8 cellular contexts compared by ENCODE assay signal in the genomic region with DNA sequence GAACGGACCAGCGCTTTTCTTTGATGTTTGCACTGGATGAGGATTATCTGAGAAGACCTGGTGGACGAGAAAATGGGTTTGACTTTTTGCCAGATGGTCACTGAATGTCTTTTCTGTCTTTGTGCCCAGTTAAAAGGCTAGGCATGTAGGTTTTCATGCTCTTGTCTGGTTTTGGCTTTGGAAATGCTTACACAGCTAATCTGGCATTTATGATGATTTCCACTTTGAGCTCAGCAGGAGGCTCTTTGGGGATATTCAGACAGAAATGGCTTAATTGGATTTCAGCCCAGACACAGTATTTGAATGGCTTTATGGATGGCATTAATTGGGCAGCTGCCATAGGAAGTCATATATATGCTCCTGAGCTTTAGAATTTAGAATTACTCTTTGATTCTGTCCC. TPM values are rescaled to one million over a fixed set of nuclear protein-coding genes. Genes with fewer than 3 reads are reported as not detected.
DNase-seq lines count a peak whose midpoint lies in the region; ATAC-seq, FAIRE-seq and TF ChIP-seq lines count a peak whose summit lies in the region.

No MANE protein-coding gene starts in this region.

- H3K27me3 Mint-ChIP-seq in activated CD4-positive, alpha-beta T cell treated with anti-CD3 and anti-CD28 coated beads for 36 hours: no peaks in the 10 kb centered on the region
- no peaks in the 10 kb centered on the region for H3K27me3 Mint-ChIP-seq in activated naive CD8-positive, alpha-beta T cell

- no peak for DNase-seq in activated CD4-positive, alpha-beta T cell treated with anti-CD3 and anti-CD28 coated beads for 36 hours
- no peak for DNase-seq in activated CD4-positive, alpha-beta T cell treated with anti-CD3 and anti-CD28 coated beads, Interleukin-2, amount 50 U/mL, for 48 hours
- peak; percentile 89 to 98 for DNase-seq in NCI-H2081 (lab: John Stamatoyannopoulos, UW)
- DNase-seq in pancreas: no peak
- DNase-seq in activated CD8-positive, alpha-beta memory T cell treated with anti-CD3 and anti-CD28 coated beads, Interleukin-2, amount 50 U/mL, for 4 hours: no peak
- no peak for DNase-seq in activated gamma-delta T cell treated with Interleukin-2 at 50 U/mL for 16 hours

- POLR2A ChIA-PET in activated CD4-positive, alpha-beta T cell treated with anti-CD3 and anti-CD28 coated beads for 36 hours (lab: Charles Lee): interaction anchor here (0.9 to 2.2 kb wide), 7 partner anchors 27 to 131 kb away, joined by 3 to 31 read pairs (median 5); no protein-coding TSS in a partner anchor

- TF ChIP-seq CTCF in pancreas (IDR thresholded peaks at IDR 0.05): no peak

- peaks cover 0 to 11% (median 0%) of the 10 kb centered on the region in 3 donors for H3K4me1 ChIP-seq in pancreas

- ATAC-seq in activated CD4-positive, alpha-beta T cell treated with anti-CD3 and anti-CD28 coated beads for 36 hours: no peak
- ATAC-seq in pancreas (peak in 3 of 4 donors; percentile 37 to 63 (median 50)), GM21737 (IDR thresholded peaks at IDR 0.05; ENCODE audit: unreplicated experiment) (no peak)

- H3K4me3 ChIP-seq in pancreas: no peak overlapping the region

- WGBS in pancreas, 2 donors: 40 to 41% methylated on average over 3 of the region's 3 CpGs

- no peaks in the 10 kb centered on the region for H3K9me3 ChIP-seq in pancreas

- peaks cover 66% of the 10 kb centered on the region for H3K36me3 Mint-ChIP-seq in activated CD4-positive, alpha-beta T cell treated with anti-CD3 and anti-CD28 coated beads for 36 hours (ENCODE audit: low read depth)
- H3K36me3 Mint-ChIP-seq in activated naive CD8-positive, alpha-beta T cell: peaks cover 28% of the 10 kb centered on the region

- H3K27ac Mint-ChIP-seq in activated CD4-positive, alpha-beta T cell treated with anti-CD3 and anti-CD28 coated beads for 36 hours: peak overlapping the region; percentile 97
- peak overlapping the region; percentile 98 for H3K27ac Mint-ChIP-seq in activated naive CD8-positive, alpha-beta T cell

- H3K9me3 Mint-ChIP-seq in activated CD4-positive, alpha-beta T cell treated with anti-CD3 and anti-CD28 coated beads for 36 hours (ENCODE audit: low read depth): no peaks in the 10 kb centered on the region
- H3K9me3 Mint-ChIP-seq in activated naive CD8-positive, alpha-beta T cell (ENCODE audit: low read depth): no peaks in the 10 kb centered on the region

- peak overlapping the region; percentile 17 for H3K4me3 Mint-ChIP-seq in activated CD4-positive, alpha-beta T cell treated with anti-CD3 and anti-CD28 coated beads for 36 hours
- peak overlapping the region; percentile 72 for H3K4me3 Mint-ChIP-seq in activated naive CD8-positive, alpha-beta T cell

- intact Hi-C loops in activated CD4-positive, alpha-beta T cell treated with anti-CD3 and anti-CD28 coated beads for 36 hours (cut with DNase I, micrococcal nuclease): no loop called here
- intact Hi-C loops in pancreas (cut with DNase I): no loop called here

- CTCF ChIA-PET in activated CD4-positive, alpha-beta T cell treated with anti-CD3 and anti-CD28 coated beads for 36 hours (lab: Charles Lee): interaction anchor here (0.5 to 1.9 kb wide), 8 partner anchors 12 to 228 kb away, joined by 3 to 8 read pairs (median 4); no protein-coding TSS in a partner anchor

- no peaks in the 10 kb centered on the region for H3K27me3 ChIP-seq in pancreas

- peaks cover 95% of the 10 kb centered on the region for H3K4me1 Mint-ChIP-seq in activated CD4-positive, alpha-beta T cell treated with anti-CD3 and anti-CD28 coated beads for 36 hours
- H3K4me1 Mint-ChIP-seq in activated naive CD8-positive, alpha-beta T cell (ENCODE audit: low read depth): peaks cover 93% of the 10 kb centered on the region

- H3K27ac ChIP-seq in pancreas: no peak overlapping the region

- no peaks in the 10 kb centered on the region for H3K36me3 ChIP-seq in pancreas

- FAIRE-seq in pancreas (lab: Jason Lieb, UNC): no peak

RNA-seq across cellular contexts. Expression of a gene that starts 59.6 kb away (rescaled TPM):
- 10 to 100 TPM; 84.7 to 87.5 TPM for total RNA-seq in activated CD4-positive, alpha-beta T cell treated with anti-CD3 and anti-CD28 coated beads for 36 hours
- 10 to 100 TPM; 30.8 to 57.6 (median 31.4) TPM for total RNA-seq in pancreas
- polyA plus RNA-seq in pancreas: 10 to 100 TPM; 28.4 to 29.9 TPM

Comparison
In these comparisons a context has a peak if more than half of its experiments do, and no peak if none do; other contexts are left out.
1. ATAC-seq: peak in pancreas (3 of 4); none in activated CD4-positive, alpha-beta T cell treated with anti-CD3 and anti-CD28 coated beads for 36 hours (single experiment) and GM21737 (single experiment).
2. DNase-seq: peak in NCI-H2081 (2 of 2); none in activated CD4-positive, alpha-beta T cell treated with anti-CD3 and anti-CD28 coated beads for 36 hours (single experiment), activated CD4-positive, alpha-beta T cell treated with anti-CD3 and anti-CD28 coated beads, Interleukin-2, amount 50 U/mL, for 48 hours (0 of 2), pancreas (0 of 6), activated CD8-positive, alpha-beta memory T cell treated with anti-CD3 and anti-CD28 coated beads, Interleukin-2, amount 50 U/mL, for 4 hours (single experiment) and activated gamma-delta T cell treated with Interleukin-2 at 50 U/mL for 16 hours (single experiment).